ENCODE assay signal across 8 cellular contexts in genomic region chr17:65561394-65562205, GRCh38. TPM values are rescaled to one million over a fixed set of nuclear protein-coding genes. Genes with fewer than 3 reads are reported as not detected.
DNase-seq lines count a peak whose midpoint lies in the region; ATAC-seq and TF ChIP-seq lines count a peak whose summit lies in the region.

TSS of gene AXIN2 (minus strand) at chr17:65561648. CDS start at chr17:65558620, 3,028 bp downstream.

- peak; percentile 18; the same call in 1 of the 2 replicates for TF ChIP-seq CTCF in 22Rv1 (IDR thresholded peaks at IDR 0.05)

- peak; percentile 61 for DNase-seq in NCI-H2196 treated with DMSO at 0.1 percent for 48 hours (lab: John Stamatoyannopoulos, UW; ENCODE audit: unreplicated experiment)
- DNase-seq in activated CD4-positive, alpha-beta T cell treated with anti-CD3 and anti-CD28 coated beads for 48 hours = peak; percentile 92
- peak; percentile 91 to 93 for DNase-seq in left colon
- peak; percentile 59 to 83 (median 70) for DNase-seq in stimulated activated CD4-positive, alpha-beta T cell treated with anti-CD3 and anti-CD28 coated beads, Interleukin-1b, Interleukin-23, amount 100 ng/mL, for 24 hours (ENCODE audit: low read depth in 4 of 4, low spot score in 1 of 4)

- intact Hi-C loops in left colon (cut with DNase I, micrococcal nuclease) = no loop called here

- H3K27ac ChIP-seq in 22Rv1 = peak within 1 kb of the TSS; percentile 88
- H3K27ac ChIP-seq in cingulate gyrus (ENCODE audit: low read depth, low read length) = peak within 1 kb of the TSS; percentile 69

- ATAC-seq in GM18520 (IDR thresholded peaks at IDR 0.05; ENCODE audit: unreplicated experiment) (peak; percentile 57), HG03097 (IDR thresholded peaks at IDR 0.05; ENCODE audit: low FRiP score, unreplicated experiment) (peak; percentile 67), left colon (peak; percentile 60)

RNA-seq across cellular contexts. Expression of gene AXIN2, which starts in this region (rescaled TPM):
- 10 to 100 TPM; 27.0 to 46.5 TPM for total RNA-seq in left colon

Comparison
In these comparisons a context has a peak if more than half of its experiments do, and no peak if none do; other contexts are left out.
1. Peak in every context shown above with its lines: DNase-seq, ATAC-seq and H3K27ac ChIP-seq.